18 cellular contexts compared by ENCODE assay signal in genomic region chr16:53614346-53614745, GRCh38.
DNase-seq lines count a peak whose midpoint lies in the region; ATAC-seq and TF ChIP-seq lines count a peak whose summit lies in the region.
"Had no signal": no experiment of that assay in that cellular context is flagged by ENCODE, and none has a peak within 500 bp of the region (broad histone marks: within the 10 kb centered on the region; RNA-seq: fewer than 3 reads in every experiment).

No MANE protein-coding gene starts in this region.

- H3K4me2 ChIP-seq in GM23248 (ENCODE audit: unreplicated experiment) = no peak overlapping the region

- no peak overlapping the region for H2AFZ ChIP-seq in GM23248

- H3K9me2 ChIP-seq in GM23248 (ENCODE audit: insufficient read depth) = no peaks in the 10 kb centered on the region

- no peaks in the 10 kb centered on the region for H3K79me2 ChIP-seq in GM23248 (ENCODE audit: insufficient read depth)

- H3K4me3 ChIP-seq in GM23248 (no peak overlapping the region), fibroblast of mammary gland (ENCODE audit: control insufficient read depth, low read depth, low read length) (no peak overlapping the region)

- ATAC-seq in GM19467 (IDR thresholded peaks at IDR 0.05; ENCODE audit: unreplicated experiment) (no peak), HG03196 (IDR thresholded peaks at IDR 0.05; ENCODE audit: unreplicated experiment) (no peak)
- ATAC-seq: PC-3 had no signal

- H3K4me1 ChIP-seq in GM23248 (ENCODE audit: insufficient read depth) = no peaks in the 10 kb centered on the region; the same call in 1 of the 2 replicates
- H3K4me1 ChIP-seq: BE2C had no signal

- no peaks in the 10 kb centered on the region for H3K9me3 ChIP-seq in GM23248 (ENCODE audit: low read depth)
- H3K9me3 ChIP-seq: BE2C had no signal

- in situ Hi-C loops in GM23248 (cut with MboI) = no loop called here

- H3K27ac ChIP-seq in GM23248 = no peak overlapping the region
- H3K27ac ChIP-seq: RWPE1 had no signal

- no peak overlapping the region for H3K9ac ChIP-seq in GM23248

- 8 to 21% methylated on average over 1 of the region's 1 CpG for WGBS in GM23248 (ENCODE audit: low coverage in 1 of 2, low lambda C conversion rate in 2 of 2, missing lambda C conversion rate in 2 of 2), 2 experiments

- no peaks in the 10 kb centered on the region for H3K27me3 ChIP-seq in GM23248 (replicated peaks; ENCODE audit: insufficient read depth)
- H3K27me3 ChIP-seq: BE2C had no signal

- H3K36me3 ChIP-seq in GM23248 (ENCODE audit: low read depth) = no peaks in the 10 kb centered on the region

- H4K20me1 ChIP-seq in GM23248 (ENCODE audit: insufficient read depth) = no peaks in the 10 kb centered on the region

- no peaks in the 10 kb centered on the region; the same call in 1 of the 2 replicates for H3F3A ChIP-seq in GM23248 (ENCODE audit: insufficient read depth)

- DNase-seq in GM23248 (peak; percentile 46), astrocyte of the hippocampus (ENCODE audit: low read depth, low spot score) (peak; percentile 10), fibroblast of mammary gland (ENCODE audit: low read depth) (peak; percentile 61), renal cortical epithelial cell (ENCODE audit: low read depth) (peak; percentile 6), NCI-H1092 treated with DMSO at 0.1 percent for 48 hours (lab: John Stamatoyannopoulos, UW) (no peak), germinal center (ENCODE audit: low spot score) (no peak)
- DNase-seq: ACHN; BE2C; CD4-positive, alpha-beta T cell; H9; NCI-H1436; NCI-H2081 treated with DMSO at 0.1 percent for 48 hours; NCI-H510A; NCI-H82; PC-3 had no signal

- TF ChIP-seq CTCF in fibroblast of mammary gland (conservative IDR thresholded peaks at IDR 0.05; ENCODE audit: control insufficient read depth, insufficient read depth, low read depth, low read length) = no peak

Comparison
In these comparisons a context has a peak if more than half of its experiments do, and no peak if none do; other contexts are left out.
1. DNase-seq: peak in GM23248 (single experiment), astrocyte of the hippocampus (single experiment), fibroblast of mammary gland (single experiment) and renal cortical epithelial cell (single experiment); none in NCI-H1092 treated with DMSO at 0.1 percent for 48 hours (single experiment) and germinal center (single experiment).